17 cellular contexts compared by ENCODE assay signal in genomic region chr3:62884041-62884870, GRCh38. TPM values are rescaled to one million over a fixed set of nuclear protein-coding genes. Genes with fewer than 3 reads are reported as not detected.
"Had no signal": no experiment of that assay in that cellular context is flagged by ENCODE, and none has a peak within 500 bp of the region (broad histone marks: within the 10 kb centered on the region; RNA-seq: fewer than 3 reads in every experiment).

No MANE protein-coding gene starts in this region.

- H3K27me3 ChIP-seq: body of pancreas, left lung, upper lobe of right lung had no signal

- H3K27ac Mint-ChIP-seq: activated CD4-positive, alpha-beta memory T cell treated with anti-CD3 and anti-CD28 coated beads for 36 hours; activated CD4-positive, alpha-beta T cell treated with anti-CD3 and anti-CD28 coated beads for 36 hours; activated naive CD4-positive, alpha-beta T cell treated with anti-CD3 and anti-CD28 coated beads for 36 hours; effector memory CD8-positive, alpha-beta T cell; nephron progenitor cell; stimulated activated naive B cell treated with anti-CD40 and anti-IgM and Interleukin-4, amounts not matched to agents 10 μg/mL and 1 μg/mL and 100 μg/mL, for 72 hours had no signal

- DNase-seq: activated CD4-positive, alpha-beta memory T cell treated with anti-CD3 and anti-CD28 coated beads for 36 hours; activated CD4-positive, alpha-beta T cell treated with anti-CD3 and anti-CD28 coated beads for 36 hours; activated naive CD4-positive, alpha-beta T cell treated with anti-CD3 and anti-CD28 coated beads for 36 hours; body of pancreas; effector memory CD8-positive, alpha-beta T cell; left lung; nephron progenitor cell; retina; spleen; stimulated activated naive B cell treated with anti-CD40 and anti-IgM and Interleukin-4, amounts not matched to agents 10 μg/mL and 1 μg/mL and 100 μg/mL, for 72 hours; T-helper 2 cell; upper lobe of right lung had no signal

- H3K9me3 ChIP-seq: body of pancreas, left lung, spleen, upper lobe of right lung had no signal

- H3K36me3 ChIP-seq: left lung, spleen, upper lobe of right lung had no signal

- H3K4me3 ChIP-seq: body of pancreas, left lung, spleen, upper lobe of right lung had no signal

- H3K4me3 Mint-ChIP-seq: activated CD4-positive, alpha-beta memory T cell treated with anti-CD3 and anti-CD28 coated beads for 36 hours; activated CD4-positive, alpha-beta T cell treated with anti-CD3 and anti-CD28 coated beads for 36 hours; activated naive CD4-positive, alpha-beta T cell treated with anti-CD3 and anti-CD28 coated beads for 36 hours; effector memory CD8-positive, alpha-beta T cell; nephron progenitor cell; stimulated activated naive B cell treated with anti-CD40 and anti-IgM and Interleukin-4, amounts not matched to agents 10 μg/mL and 1 μg/mL and 100 μg/mL, for 72 hours had no signal

- H3K27ac ChIP-seq: body of pancreas, left lung, spleen, upper lobe of right lung had no signal

- H3K9me3 Mint-ChIP-seq: activated CD4-positive, alpha-beta memory T cell treated with anti-CD3 and anti-CD28 coated beads for 36 hours; activated naive CD4-positive, alpha-beta T cell treated with anti-CD3 and anti-CD28 coated beads for 36 hours; nephron progenitor cell had no signal

- H3K4me1 Mint-ChIP-seq: activated CD4-positive, alpha-beta T cell treated with anti-CD3 and anti-CD28 coated beads for 36 hours; nephron progenitor cell; stimulated activated naive B cell treated with anti-CD40 and anti-IgM and Interleukin-4, amounts not matched to agents 10 μg/mL and 1 μg/mL and 100 μg/mL, for 72 hours had no signal

- H3K27me3 Mint-ChIP-seq: activated CD4-positive, alpha-beta memory T cell treated with anti-CD3 and anti-CD28 coated beads for 36 hours; activated CD4-positive, alpha-beta T cell treated with anti-CD3 and anti-CD28 coated beads for 36 hours; effector memory CD8-positive, alpha-beta T cell; stimulated activated naive B cell treated with anti-CD40 and anti-IgM and Interleukin-4, amounts not matched to agents 10 μg/mL and 1 μg/mL and 100 μg/mL, for 72 hours had no signal

- H3K4me1 ChIP-seq: body of pancreas, left lung, spleen, upper lobe of right lung had no signal

- H3K36me3 Mint-ChIP-seq: activated CD4-positive, alpha-beta memory T cell treated with anti-CD3 and anti-CD28 coated beads for 36 hours; stimulated activated naive B cell treated with anti-CD40 and anti-IgM and Interleukin-4, amounts not matched to agents 10 μg/mL and 1 μg/mL and 100 μg/mL, for 72 hours had no signal

RNA-seq across cellular contexts. Expression of gene CADPS, which starts 9.0 kb away (rescaled TPM):
- total RNA-seq: activated CD4-positive, alpha-beta memory T cell treated with anti-CD3 and anti-CD28 coated beads for 36 hours; activated CD4-positive, alpha-beta T cell treated with anti-CD3 and anti-CD28 coated beads for 36 hours; activated naive CD4-positive, alpha-beta T cell treated with anti-CD3 and anti-CD28 coated beads for 36 hours; dermis microvascular lymphatic vessel endothelial cell; fibroblast of villous mesenchyme; glomerular endothelial cell; lung microvascular endothelial cell; myocyte had no signal
